ENCODE assay signal across 9 cellular contexts in the genomic region with DNA sequence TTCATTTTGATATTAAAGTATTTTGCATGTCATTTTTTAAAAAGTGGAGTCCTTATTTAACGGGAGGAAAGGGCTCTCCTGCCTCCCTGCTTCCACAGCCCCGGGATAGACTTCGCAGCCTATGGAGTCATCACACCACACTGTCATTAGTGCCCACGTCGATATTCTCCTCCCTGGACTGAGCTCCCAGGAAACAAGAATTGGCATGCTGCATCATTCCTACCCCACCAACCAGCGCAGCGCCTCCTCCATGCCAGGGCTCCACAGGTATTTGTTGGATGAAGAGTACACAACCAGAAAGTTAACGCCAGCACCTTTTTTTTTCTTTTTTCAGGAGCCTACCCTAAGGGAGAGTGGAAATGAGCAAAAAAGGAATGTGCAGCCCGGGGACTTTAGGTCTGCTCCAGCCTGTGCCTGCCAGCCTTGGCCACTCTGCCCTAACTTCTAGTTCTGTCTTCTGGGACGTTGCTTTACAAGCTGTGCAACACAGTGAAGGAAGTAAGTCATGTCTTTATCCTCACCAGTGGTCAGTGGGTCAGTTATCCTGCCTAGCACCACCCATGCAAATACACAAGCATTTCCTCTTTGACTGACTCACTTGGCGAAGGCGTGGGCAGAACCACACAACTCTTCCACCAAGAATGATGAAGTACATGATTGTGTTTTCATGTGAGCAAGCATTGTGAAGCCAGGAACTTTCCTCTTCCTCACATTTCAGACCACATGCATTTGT.
DNase-seq lines count a peak whose midpoint lies in the region; ATAC-seq lines count a peak whose summit lies in the region.
"Had no signal": no experiment of that assay in that cellular context is flagged by ENCODE, and none has a peak within 500 bp of the region (broad histone marks: within the 10 kb centered on the region; RNA-seq: fewer than 3 reads in every experiment).

No MANE protein-coding gene starts in this region.

- intact Hi-C loops in activated CD4-positive, alpha-beta T cell treated with anti-CD3 and anti-CD28 coated beads for 36 hours (cut with DNase I, micrococcal nuclease): no loop called here
- intact Hi-C loops in dendritic cell treated with granulocyte-macrophage colony-stimulating factor and Interleukin-4, amounts not matched to agents 40 ng/mL and 50 ng/mL, for 4 days (cut with micrococcal nuclease): no loop called here

- DNase-seq in activated CD4-positive, alpha-beta T cell treated with anti-CD3 and anti-CD28 coated beads for 36 hours: peak; percentile 44
- DNase-seq in activated CD4-positive, alpha-beta T cell treated with anti-CD3 and anti-CD28 coated beads, Interleukin-2, amount 10 ng/mL, durations not matched to agents 7 days and 5 days: no peak
- peak; percentile 90 for DNase-seq in LHCN-M2 (ENCODE audit: low read depth)
- DNase-seq in pons (ENCODE audit: low spot score): peak; percentile 80
- DNase-seq in NCI-H1436 treated with DMSO at 0.1 percent for 48 hours (lab: John Stamatoyannopoulos, UW): no peak
- no peak for DNase-seq in putamen (ENCODE audit: low spot score)

- H3K9me3 Mint-ChIP-seq in activated CD4-positive, alpha-beta T cell treated with anti-CD3 and anti-CD28 coated beads for 36 hours (ENCODE audit: low read depth): no peaks in the 10 kb centered on the region
- H3K9me3 Mint-ChIP-seq in activated CD4-positive, alpha-beta T cell treated with anti-CD3 and anti-CD28 coated beads, Interleukin-2, amount 10 ng/mL, durations not matched to agents 7 days and 5 days: no peaks in the 10 kb centered on the region
- H3K9me3 Mint-ChIP-seq in dendritic cell treated with granulocyte-macrophage colony-stimulating factor and Interleukin-4, amounts not matched to agents 40 ng/mL and 50 ng/mL, for 4 days: no peaks in the 10 kb centered on the region

- H3K4me1 Mint-ChIP-seq in activated CD4-positive, alpha-beta T cell treated with anti-CD3 and anti-CD28 coated beads for 36 hours: peaks cover 5% of the 10 kb centered on the region
- H3K4me1 Mint-ChIP-seq in activated CD4-positive, alpha-beta T cell treated with anti-CD3 and anti-CD28 coated beads, Interleukin-2, amount 10 ng/mL, durations not matched to agents 7 days and 5 days: peaks cover 1% of the 10 kb centered on the region
- peaks cover 32% of the 10 kb centered on the region for H3K4me1 Mint-ChIP-seq in dendritic cell treated with granulocyte-macrophage colony-stimulating factor and Interleukin-4, amounts not matched to agents 40 ng/mL and 50 ng/mL, for 4 days (ENCODE audit: low read depth)

- no peaks in the 10 kb centered on the region for H3K36me3 Mint-ChIP-seq in activated CD4-positive, alpha-beta T cell treated with anti-CD3 and anti-CD28 coated beads for 36 hours (ENCODE audit: low read depth)
- no peaks in the 10 kb centered on the region for H3K36me3 Mint-ChIP-seq in activated CD4-positive, alpha-beta T cell treated with anti-CD3 and anti-CD28 coated beads, Interleukin-2, amount 10 ng/mL, durations not matched to agents 7 days and 5 days (ENCODE audit: low read depth)
- H3K36me3 Mint-ChIP-seq in dendritic cell treated with granulocyte-macrophage colony-stimulating factor and Interleukin-4, amounts not matched to agents 40 ng/mL and 50 ng/mL, for 4 days (ENCODE audit: low read depth): no peaks in the 10 kb centered on the region

- peak; percentile 40 for ATAC-seq in activated CD4-positive, alpha-beta T cell treated with anti-CD3 and anti-CD28 coated beads for 36 hours
- no peak for ATAC-seq in GM21786 (IDR thresholded peaks at IDR 0.05; ENCODE audit: unreplicated experiment)
- ATAC-seq: A549 had no signal

- CTCF ChIA-PET in activated CD4-positive, alpha-beta T cell treated with anti-CD3 and anti-CD28 coated beads for 36 hours (lab: Charles Lee): no interaction called here
- CTCF ChIA-PET in activated CD4-positive, alpha-beta T cell treated with anti-CD3 and anti-CD28 coated beads, Interleukin-2, amount 10 ng/mL, durations not matched to agents 7 days and 5 days (lab: Charles Lee): no interaction called here

- H3K27me3 Mint-ChIP-seq in activated CD4-positive, alpha-beta T cell treated with anti-CD3 and anti-CD28 coated beads for 36 hours: peaks cover 10% of the 10 kb centered on the region
- H3K27me3 Mint-ChIP-seq in activated CD4-positive, alpha-beta T cell treated with anti-CD3 and anti-CD28 coated beads, Interleukin-2, amount 10 ng/mL, durations not matched to agents 7 days and 5 days: peaks cover 13% of the 10 kb centered on the region
- peaks cover 19% of the 10 kb centered on the region for H3K27me3 Mint-ChIP-seq in dendritic cell treated with granulocyte-macrophage colony-stimulating factor and Interleukin-4, amounts not matched to agents 40 ng/mL and 50 ng/mL, for 4 days

- H3K4me3 Mint-ChIP-seq in activated CD4-positive, alpha-beta T cell treated with anti-CD3 and anti-CD28 coated beads for 36 hours: no peak overlapping the region
- no peak overlapping the region for H3K4me3 Mint-ChIP-seq in activated CD4-positive, alpha-beta T cell treated with anti-CD3 and anti-CD28 coated beads, Interleukin-2, amount 10 ng/mL, durations not matched to agents 7 days and 5 days
- no peak overlapping the region for H3K4me3 Mint-ChIP-seq in dendritic cell treated with granulocyte-macrophage colony-stimulating factor and Interleukin-4, amounts not matched to agents 40 ng/mL and 50 ng/mL, for 4 days

- no peak overlapping the region for H3K27ac Mint-ChIP-seq in activated CD4-positive, alpha-beta T cell treated with anti-CD3 and anti-CD28 coated beads for 36 hours
- H3K27ac Mint-ChIP-seq in activated CD4-positive, alpha-beta T cell treated with anti-CD3 and anti-CD28 coated beads, Interleukin-2, amount 10 ng/mL, durations not matched to agents 7 days and 5 days: no peak overlapping the region
- peak overlapping the region; percentile 71 for H3K27ac Mint-ChIP-seq in dendritic cell treated with granulocyte-macrophage colony-stimulating factor and Interleukin-4, amounts not matched to agents 40 ng/mL and 50 ng/mL, for 4 days

- POLR2A ChIA-PET in activated CD4-positive, alpha-beta T cell treated with anti-CD3 and anti-CD28 coated beads for 36 hours (lab: Charles Lee): no interaction called here
- POLR2A ChIA-PET in activated CD4-positive, alpha-beta T cell treated with anti-CD3 and anti-CD28 coated beads, Interleukin-2, amount 10 ng/mL, durations not matched to agents 7 days and 5 days (lab: Charles Lee): no interaction called here

Comparison
In these comparisons a context has a peak if more than half of its experiments do, and no peak if none do; other contexts are left out.
1. DNase-seq: peak in activated CD4-positive, alpha-beta T cell treated with anti-CD3 and anti-CD28 coated beads for 36 hours (single experiment), LHCN-M2 (single experiment) and pons (single experiment); none in activated CD4-positive, alpha-beta T cell treated with anti-CD3 and anti-CD28 coated beads, Interleukin-2, amount 10 ng/mL, durations not matched to agents 7 days and 5 days (single experiment), NCI-H1436 treated with DMSO at 0.1 percent for 48 hours (single experiment) and putamen (single experiment).